ENCODE assay signal across 8 cellular contexts in the genomic region with DNA sequence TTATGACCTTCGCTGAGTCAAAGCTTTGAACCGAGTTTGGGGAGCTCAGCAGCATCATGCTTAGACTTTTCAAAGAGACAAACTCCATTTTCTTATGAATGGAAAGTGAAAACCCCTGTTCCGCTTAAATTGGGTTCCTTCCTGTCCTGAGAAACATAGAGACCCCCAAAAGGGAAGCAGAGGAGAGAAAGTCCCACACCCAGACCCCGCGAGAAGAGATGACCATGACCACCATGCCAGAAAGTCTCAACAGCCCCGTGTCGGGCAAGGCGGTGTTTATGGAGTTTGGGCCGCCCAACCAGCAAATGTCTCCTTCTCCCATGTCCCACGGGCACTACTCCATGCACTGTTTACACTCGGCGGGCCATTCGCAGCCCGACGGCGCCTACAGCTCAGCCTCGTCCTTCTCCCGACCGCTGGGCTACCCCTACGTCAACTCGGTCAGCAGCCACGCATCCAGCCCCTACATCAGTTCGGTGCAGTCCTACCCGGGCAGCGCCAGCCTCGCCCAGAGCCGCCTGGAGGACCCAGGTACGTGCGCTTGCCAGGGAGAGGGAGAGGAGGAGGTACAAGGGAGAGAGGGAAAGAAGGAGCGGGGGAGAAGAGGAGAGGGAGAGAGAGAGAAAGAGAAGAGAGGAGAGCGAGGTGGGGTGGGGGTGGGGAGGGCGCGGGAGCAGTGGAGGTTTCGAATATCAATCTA. TPM values are rescaled to one million over a fixed set of nuclear protein-coding genes. Genes with fewer than 3 reads are reported as not detected.
DNase-seq lines count a peak whose midpoint lies in the region; ATAC-seq and TF ChIP-seq lines count a peak whose summit lies in the region.

A gene (plus strand): TSS at position 48 of the 700 bp plus-strand sequence. CDS start 171 bp downstream, at position 219.

- no peak for TF ChIP-seq POLR2A in stomach (IDR thresholded peaks at IDR 0.05)

- 3 to 5% (median 5%) methylated on average over 26 to 34 of the region's 34 CpGs for WGBS in stomach, 5 donors

- H3K9me3 Mint-ChIP-seq in activated naive CD4-positive, alpha-beta T cell treated with anti-CD3 and anti-CD28 coated beads for 36 hours = peaks cover 2% of the 10 kb centered on the region
- H3K9me3 Mint-ChIP-seq in WTC11 = no peaks in the 10 kb centered on the region

- H3K9me3 ChIP-seq in iPS-15b (ENCODE audit: control insufficient read depth, insufficient read depth, low read length) (no peaks in the 10 kb centered on the region), stomach (peaks cover 0 to 14% (median 2%) of the 10 kb centered on the region in 4 donors)

- no peak for DNase-seq in activated naive CD4-positive, alpha-beta T cell treated with anti-CD3 and anti-CD28 coated beads for 36 hours
- no peak for DNase-seq in activated naive CD4-positive, alpha-beta T cell (lab: John Stamatoyannopoulos, UW)
- peak; percentile 50 for DNase-seq in WTC11 (ENCODE audit: low spot score)
- no peak for DNase-seq in stomach
- no peak for DNase-seq in GF-D8 (lab: John Stamatoyannopoulos, UW)
- no peak for DNase-seq in UCSD-AML1 (lab: John Stamatoyannopoulos, UW; ENCODE audit: unreplicated experiment)

- peak within 1 kb of the TSS; percentile 71 for H3K4me3 ChIP-seq in iPS-15b (ENCODE audit: low read depth, low read length)
- peak within 1 kb of the TSS; percentile 31 to 61 (median 43) for H3K4me3 ChIP-seq in stomach

- peaks cover 63% of the 10 kb centered on the region for H3K4me1 Mint-ChIP-seq in activated naive CD4-positive, alpha-beta T cell treated with anti-CD3 and anti-CD28 coated beads for 36 hours (ENCODE audit: low read depth)
- peaks cover 82% of the 10 kb centered on the region for H3K4me1 Mint-ChIP-seq in WTC11

- intact Hi-C loops in activated naive CD4-positive, alpha-beta T cell treated with anti-CD3 and anti-CD28 coated beads for 36 hours (cut with micrococcal nuclease) = loop anchor here (1.0 kb wide), 2 partner anchors 10 to 16 kb away; no protein-coding TSS in a partner anchor
- intact Hi-C loops in stomach (cut with DNase I; ENCODE audit: low total_unique reads) = no loop called here

- CTCF ChIA-PET in activated naive CD4-positive, alpha-beta T cell treated with anti-CD3 and anti-CD28 coated beads for 36 hours (lab: Charles Lee) = interaction anchor here (0.6 to 3.7 kb wide), 8 partner anchors 10 to 324 kb away, joined by 3 to 21 read pairs (median 4); a partner anchor contains a TSS
- CTCF ChIA-PET in WTC11 (lab: Charles Lee) = interaction anchor here (0.6 to 7.6 kb wide), 8 partner anchors 10 to 73 kb away, joined by 3 to 123 read pairs (median 4); a partner anchor contains a TSS

- H3K27ac Mint-ChIP-seq in activated naive CD4-positive, alpha-beta T cell treated with anti-CD3 and anti-CD28 coated beads for 36 hours = no peak within 1 kb of the TSS
- no peak within 1 kb of the TSS; the same call in 1 of the 2 replicates for H3K27ac Mint-ChIP-seq in WTC11

- POLR2A ChIA-PET in WTC11 (lab: Charles Lee) = interaction anchor here (1.0 to 4.1 kb wide), 6 partner anchors 10 to 163 kb away, joined by 3 to 13 read pairs (median 4); a partner anchor contains a TSS

- no peak within 1 kb of the TSS for H3K27ac ChIP-seq in stomach

- peaks cover 95% of the 10 kb centered on the region for H3K27me3 Mint-ChIP-seq in activated naive CD4-positive, alpha-beta T cell treated with anti-CD3 and anti-CD28 coated beads for 36 hours (ENCODE audit: low read depth)
- peaks cover 100% of the 10 kb centered on the region for H3K27me3 Mint-ChIP-seq in WTC11 (ENCODE audit: low read depth)

- TF ChIP-seq CTCF in WTC11 (IDR thresholded peaks at IDR 0.05) (no peak), stomach (IDR thresholded peaks at IDR 0.05) (no peak)

- no peak for TF ChIP-seq EP300 in stomach (IDR thresholded peaks at IDR 0.05)

- no peak within 1 kb of the TSS for H3K9ac ChIP-seq in iPS-15b (ENCODE audit: low read depth, low read length)

- peaks cover 12% of the 10 kb centered on the region for H3K4me1 ChIP-seq in iPS-15b (ENCODE audit: control insufficient read depth, insufficient read depth, low read length)
- H3K4me1 ChIP-seq in stomach = peaks cover 36 to 79% (median 62%) of the 10 kb centered on the region in 4 donors

- H3K27me3 ChIP-seq in iPS-15b (ENCODE audit: control insufficient read depth, insufficient read depth, low read length) = peaks cover 98% of the 10 kb centered on the region
- H3K27me3 ChIP-seq in stomach = peaks cover 92 to 100% (median 100%) of the 10 kb centered on the region in 3 donors

- H3K4me3 Mint-ChIP-seq in activated naive CD4-positive, alpha-beta T cell treated with anti-CD3 and anti-CD28 coated beads for 36 hours = peak within 1 kb of the TSS; percentile 71
- peak within 1 kb of the TSS; percentile 87 for H3K4me3 Mint-ChIP-seq in WTC11

- peak; percentile 17 for ATAC-seq in HG03175 (IDR thresholded peaks at IDR 0.05; ENCODE audit: unreplicated experiment)
- ATAC-seq in WTC11 = peak; percentile 5

- no peaks in the 10 kb centered on the region for H3K36me3 Mint-ChIP-seq in activated naive CD4-positive, alpha-beta T cell treated with anti-CD3 and anti-CD28 coated beads for 36 hours (ENCODE audit: low read depth)
- H3K36me3 Mint-ChIP-seq in WTC11 = no peaks in the 10 kb centered on the region

- H3K36me3 ChIP-seq in iPS-15b (ENCODE audit: control insufficient read depth, insufficient read depth, low read length) = no peaks in the 10 kb centered on the region
- H3K36me3 ChIP-seq in stomach = no peaks in the 10 kb centered on the region

TF ChIP-seq in WTC11, 78 proteins besides CTCF, POLR2A, EP300 and RAD21:
- TF ChIP-seq TP53 (CRISPR knock-in tag; IDR thresholded peaks at IDR 0.05) (no peak), KAT7 (CRISPR knock-in tag; IDR thresholded peaks at IDR 0.05; ENCODE audit: borderline replicate concordance) (no peak), ZNF423 (CRISPR knock-in tag; IDR thresholded peaks at IDR 0.05) (no peak), ETV6 (CRISPR knock-in tag; IDR thresholded peaks at IDR 0.05) (no peak), TEAD1 (CRISPR knock-in tag; IDR thresholded peaks at IDR 0.05) (no peak), ZNF219 (CRISPR knock-in tag; IDR thresholded peaks at IDR 0.05; ENCODE audit: borderline replicate concordance) (no peak), SMAD3 (CRISPR knock-in tag; IDR thresholded peaks at IDR 0.05; ENCODE audit: borderline replicate concordance) (no peak), ZBTB21 (CRISPR knock-in tag; IDR thresholded peaks at IDR 0.05; ENCODE audit: borderline replicate concordance) (no peak), IRF2 (CRISPR knock-in tag; IDR thresholded peaks at IDR 0.05; ENCODE audit: borderline replicate concordance, low read depth) (no peak), TCF7 (CRISPR knock-in tag; IDR thresholded peaks at IDR 0.05; ENCODE audit: low read depth) (no peak)
- TF ChIP-seq, protein P1, sequence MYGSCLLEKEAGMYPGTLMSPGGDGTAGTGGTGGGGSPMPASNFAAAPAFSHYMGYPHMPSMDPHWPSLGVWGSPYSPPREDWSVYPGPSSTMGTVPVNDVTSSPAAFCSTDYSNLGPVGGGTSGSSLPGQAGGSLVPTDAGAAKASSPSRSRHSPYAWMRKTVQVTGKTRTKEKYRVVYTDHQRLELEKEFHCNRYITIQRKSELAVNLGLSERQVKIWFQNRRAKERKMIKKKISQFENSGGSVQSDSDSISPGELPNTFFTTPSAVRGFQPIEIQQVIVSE (CRISPR knock-in tag; IDR thresholded peaks at IDR 0.05; ENCODE audit: borderline replicate concordance) = no peak
- TF ChIP-seq, protein P2, sequence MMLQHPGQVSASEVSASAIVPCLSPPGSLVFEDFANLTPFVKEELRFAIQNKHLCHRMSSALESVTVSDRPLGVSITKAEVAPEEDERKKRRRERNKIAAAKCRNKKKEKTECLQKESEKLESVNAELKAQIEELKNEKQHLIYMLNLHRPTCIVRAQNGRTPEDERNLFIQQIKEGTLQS (CRISPR knock-in tag; conservative IDR thresholded peaks at IDR 0.05) = no peak

RNA-seq across cellular contexts. Expression of the gene that starts here (rescaled TPM):
- not detected for total RNA-seq in activated naive CD4-positive, alpha-beta T cell treated with anti-CD3 and anti-CD28 coated beads for 36 hours
- total RNA-seq in WTC11 (2021) (not detected in 3 replicates), stomach (1 to 10 TPM in 1 of 5 donors, not detected in 4; 1.1 TPM)
- polyA plus RNA-seq in stomach = under 1 TPM in 1 of 3 donors, not detected in 2; 0.25 TPM

Comparison
In these comparisons a context has a peak if more than half of its experiments do, and no peak if none do; other contexts are left out.
1. Peak in DNase-seq and ATAC-seq in WTC11; RNA of the gene not detected or under 1 TPM.